12 cellular contexts compared by ENCODE assay signal in genomic region chr2:158923180-158923594, GRCh38. TPM values are rescaled to one million over a fixed set of nuclear protein-coding genes. Genes with fewer than 3 reads are reported as not detected.
A peak's percentile ranks its signal among the peaks of the same experiment; 100 is the strongest.
DNase-seq lines count a peak whose midpoint lies in the region; FAIRE-seq and TF ChIP-seq lines count a peak whose summit lies in the region.
"Had no signal": no experiment of that assay in that cellular context is flagged by ENCODE, and none has a peak within 500 bp of the region (broad histone marks: within the 10 kb centered on the region; RNA-seq: fewer than 3 reads in every experiment).

No MANE protein-coding gene starts in this region.

- H3K4me1 ChIP-seq in SJSA1 (replicated peaks) (peaks cover 29% of the 10 kb centered on the region), Karpas-422 (ENCODE audit: low read length) (no peaks in the 10 kb centered on the region)
- H3K4me1 ChIP-seq: heart right ventricle had no signal

- H3K9me3 ChIP-seq in SJSA1 (replicated peaks) (no peaks in the 10 kb centered on the region), Karpas-422 (ENCODE audit: low read length) (no peaks in the 10 kb centered on the region)
- H3K9me3 ChIP-seq: thoracic aorta had no signal

- no peaks in the 10 kb centered on the region for H3K9me2 ChIP-seq in Karpas-422 (replicated peaks; ENCODE audit: insufficient read depth, low read length)

- H3K27ac ChIP-seq in SJSA1 (peak overlapping the region; percentile 12; the same call in 1 of the 2 replicates), Karpas-422 (ENCODE audit: low read length) (no peak overlapping the region)
- H3K27ac ChIP-seq: heart right ventricle, thoracic aorta had no signal

- FAIRE-seq in HTR-8/SVneo (lab: Jason Lieb, UNC): no peak

- DNase-seq in COR-L47 (lab: John Stamatoyannopoulos, UW) (peak; percentile 51), HTR-8/SVneo (ENCODE audit: insufficient read length, low spot score) (peak; percentile 17), SJSA1 (ENCODE audit: low read depth in 1 of 2, low spot score in 2 of 2) (no peak), left kidney (ENCODE audit: low read depth, low spot score) (peak; percentile 80), nucleus accumbens (lab: John Stamatoyannopoulos, UW) (no peak), Karpas-422 (no peak), erythroblast (lab: John Stamatoyannopoulos, UW) (no peak), NCI-H1694 treated with DMSO at 0.1 percent for 48 hours (lab: John Stamatoyannopoulos, UW) (no peak)
- DNase-seq: effector CD8-positive, alpha-beta T cell; heart right ventricle; T-helper 9 cell had no signal

- H3K36me3 ChIP-seq in SJSA1: no peaks in the 10 kb centered on the region
- H3K36me3 ChIP-seq in Karpas-422 (ENCODE audit: insufficient read depth, low read length): no peaks in the 10 kb centered on the region
- H3K36me3 ChIP-seq: heart right ventricle, thoracic aorta had no signal

- TF ChIP-seq POLR2A in erythroblast (IDR thresholded peaks at IDR 0.05; ENCODE audit: low read length): no peak

- no peak overlapping the region for H3K4me2 ChIP-seq in Karpas-422 (ENCODE audit: low read depth, low read length, poor library complexity, severe bottlenecking)

- H3K4me3 ChIP-seq in SJSA1: no peak overlapping the region
- H3K4me3 ChIP-seq in Karpas-422 (ENCODE audit: low read length): no peak overlapping the region
- H3K4me3 ChIP-seq: heart right ventricle, thoracic aorta had no signal

- no peak overlapping the region for H2AFZ ChIP-seq in Karpas-422 (ENCODE audit: low read length)

- no peaks in the 10 kb centered on the region for H3K79me2 ChIP-seq in Karpas-422 (ENCODE audit: low read length)

- H3K27me3 ChIP-seq in SJSA1 (replicated peaks) (no peaks in the 10 kb centered on the region), Karpas-422 (ENCODE audit: low read length) (no peaks in the 10 kb centered on the region)
- H3K27me3 ChIP-seq: heart right ventricle had no signal

- H4K20me1 ChIP-seq in Karpas-422 (ENCODE audit: insufficient read depth, low read depth, low read length): no peaks in the 10 kb centered on the region

- no peak overlapping the region for H3K9ac ChIP-seq in Karpas-422 (ENCODE audit: low read length)

RNA-seq across cellular contexts. Expression of gene TANC1, which starts 45.3 kb away (rescaled TPM):
- 11.6 and 26.5 TPM in 2 replicates for total RNA-seq in SJSA1 (2014; rRNA removed; shearing (Covaris generic))
- total RNA-seq in Karpas-422 (2014; rRNA removed; shearing (Covaris generic); ENCODE audit: low replicate concordance): not detected in 2 replicates

Comparison
In these comparisons a context has a peak if more than half of its experiments do, and no peak if none do; other contexts are left out.
1. DNase-seq: peak in COR-L47 (single experiment), HTR-8/SVneo (single experiment) and left kidney (single experiment); none in SJSA1 (0 of 2), nucleus accumbens (0 of 56), Karpas-422 (single experiment), erythroblast (0 of 2) and NCI-H1694 treated with DMSO at 0.1 percent for 48 hours (single experiment).
2. RNA of gene TANC1, which starts 45.3 kb away (total RNA-seq): 11.6 to 26.5 TPM in SJSA1; not detected in Karpas-422; every median in the first group is over 10 times any median in the second.